In the genomic region with DNA sequence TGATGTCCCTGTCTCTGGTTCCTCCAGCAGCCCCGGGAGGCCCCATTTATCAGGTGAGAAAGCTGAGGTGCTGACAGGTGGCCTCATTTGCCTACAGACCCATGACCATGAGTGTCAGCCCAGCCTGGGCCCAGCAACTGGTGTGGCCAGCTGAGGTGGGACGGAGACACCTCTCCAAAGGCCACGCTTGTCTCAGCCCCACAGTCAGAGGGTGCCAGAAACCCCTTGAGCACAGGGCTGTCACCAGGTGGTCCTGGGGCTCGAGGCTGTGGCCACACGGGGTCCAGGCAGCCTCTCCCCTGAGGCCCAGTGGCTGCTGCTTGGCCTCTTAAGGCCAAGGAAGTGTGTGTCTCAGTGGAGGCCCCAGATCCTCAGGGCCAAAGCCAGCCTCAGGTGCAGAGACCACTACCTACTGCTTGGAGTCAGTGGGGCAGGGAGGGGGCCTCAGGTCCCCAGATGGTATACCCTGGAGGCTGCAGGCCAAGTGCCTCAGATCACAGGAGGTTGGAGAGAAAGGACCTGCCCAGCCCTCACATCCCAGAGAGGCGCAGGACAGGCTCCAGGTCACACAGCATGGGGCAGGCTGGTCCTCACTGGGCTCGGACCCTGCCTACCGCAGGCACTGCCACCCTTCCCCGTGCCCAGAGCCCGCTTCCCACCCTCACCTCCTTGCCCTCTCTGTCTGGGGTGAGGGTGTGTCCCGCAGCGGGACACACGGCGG, we compare ENCODE assay signal across 25 cellular contexts. TPM values are rescaled to one million over a fixed set of nuclear protein-coding genes. Genes with fewer than 3 reads are reported as not detected.
"Had no signal": no experiment of that assay in that cellular context is flagged by ENCODE, and none has a peak within 500 bp of the region (broad histone marks: within the 10 kb centered on the region; RNA-seq: fewer than 3 reads in every experiment).

No MANE protein-coding gene starts in this region.

- H3K36me3 ChIP-seq: SJSA1 had no signal

- H3K27ac Mint-ChIP-seq: activated CD4-positive, alpha-beta T cell treated with anti-CD3 and anti-CD28 coated beads, Interleukin-2, amount 10 ng/mL, durations not matched to agents 24 days and 14 days; activated CD8-positive, alpha-beta T cell treated with anti-CD3 and anti-CD28 coated beads for 36 hours; activated naive CD4-positive, alpha-beta T cell treated with anti-CD3 and anti-CD28 coated beads, Interleukin-2, amount 50 U/mL, for 24 hours; activated T-cell treated with anti-CD3 and anti-CD28 coated beads, Interleukin-2, amount 50 U/mL, for 24 hours; activated T-helper 2 cell treated with anti-CD3 and anti-CD28 coated beads, Interferon-gamma antibody, Interleukin-2, Interleukin-4, amounts not matched to agents 10 μg/mL and 5 μg/mL and 100 μg/mL, durations not matched to agents 14 hours and 24 hours and 36 hours; T-helper 1 cell treated with Interleukin-12 subunit alpha and Interleukin-12 subunit beta and Interleukin-4 antibody, amounts not matched to agents 30 μg/mL and 1 μg/mL, for 36 hours; T-helper 2 cell treated with Interferon-gamma antibody and Interleukin-4, amounts not matched to agents 5 μg/mL and 100 μg/mL, for 36 hours had no signal

- H3K9me3 ChIP-seq: SJSA1, SK-N-SH had no signal

- H3K4me1 ChIP-seq: SJSA1 had no signal

- H3K27me3 Mint-ChIP-seq: activated CD4-positive, alpha-beta T cell treated with anti-CD3 and anti-CD28 coated beads, Interleukin-2, amount 10 ng/mL, durations not matched to agents 24 days and 14 days; activated CD8-positive, alpha-beta T cell treated with anti-CD3 and anti-CD28 coated beads for 36 hours; activated naive CD4-positive, alpha-beta T cell treated with anti-CD3 and anti-CD28 coated beads, Interleukin-2, amount 50 U/mL, for 24 hours had no signal

- H3K4me2 ChIP-seq: SK-N-SH had no signal

- H3K9me3 Mint-ChIP-seq: activated CD4-positive, alpha-beta T cell treated with anti-CD3 and anti-CD28 coated beads, Interleukin-2, amount 10 ng/mL, durations not matched to agents 24 days and 14 days; activated CD8-positive, alpha-beta T cell treated with anti-CD3 and anti-CD28 coated beads for 36 hours; activated naive CD4-positive, alpha-beta T cell treated with anti-CD3 and anti-CD28 coated beads, Interleukin-2, amount 50 U/mL, for 24 hours; activated T-cell treated with anti-CD3 and anti-CD28 coated beads, Interleukin-2, amount 50 U/mL, for 24 hours; activated T-helper 2 cell treated with anti-CD3 and anti-CD28 coated beads, Interferon-gamma antibody, Interleukin-2, Interleukin-4, amounts not matched to agents 10 μg/mL and 5 μg/mL and 100 μg/mL, durations not matched to agents 14 hours and 24 hours and 36 hours; brain; T-helper 1 cell treated with Interleukin-12 subunit alpha and Interleukin-12 subunit beta and Interleukin-4 antibody, amounts not matched to agents 30 μg/mL and 1 μg/mL, for 36 hours; T-helper 2 cell treated with Interferon-gamma antibody and Interleukin-4, amounts not matched to agents 5 μg/mL and 100 μg/mL, for 36 hours had no signal

- H3K4me3 ChIP-seq: SJSA1 had no signal

- H3K27me3 ChIP-seq: SJSA1 had no signal

- H3K9ac ChIP-seq: SK-N-SH had no signal

- H3K4me1 Mint-ChIP-seq: activated CD4-positive, alpha-beta T cell treated with anti-CD3 and anti-CD28 coated beads, Interleukin-2, amount 10 ng/mL, durations not matched to agents 24 days and 14 days; activated naive CD4-positive, alpha-beta T cell treated with anti-CD3 and anti-CD28 coated beads, Interleukin-2, amount 50 U/mL, for 24 hours; brain had no signal

- H3K27ac ChIP-seq: SJSA1 had no signal

- DNase-seq: activated CD4-positive, alpha-beta T cell treated with anti-CD3 and anti-CD28 coated beads, Interleukin-2, amount 10 ng/mL, durations not matched to agents 24 days and 14 days; activated CD4-positive, alpha-beta T cell treated with anti-CD3 and anti-CD28 coated beads, Interleukin-2, amount 50 U/mL, for 4 hours; activated CD8-positive, alpha-beta T cell treated with anti-CD3 and anti-CD28 coated beads for 36 hours; activated gamma-delta T cell; activated naive CD4-positive, alpha-beta T cell treated with Interleukin-2 at 50 U/mL for 16 hours; activated T-cell treated with anti-CD3 and anti-CD28 coated beads, Interleukin-2, amount 50 U/mL, for 24 hours; caudate nucleus; Karpas-422; NCI-H1048; NCI-H1105 treated with DMSO at 0.1 percent for 48 hours; NCI-H1436 treated with DMSO at 0.1 percent for 48 hours; NCI-H1694 treated with DMSO at 0.1 percent for 48 hours; NCI-H2029; NCI-H345; NCI-H524 treated with DMSO at 0.1 percent for 48 hours; SHP77 treated with DMSO at 0.1 percent for 48 hours; SK-N-SH had no signal

- H3K36me3 Mint-ChIP-seq: activated naive CD4-positive, alpha-beta T cell treated with anti-CD3 and anti-CD28 coated beads, Interleukin-2, amount 50 U/mL, for 24 hours; brain had no signal

- H3K4me3 Mint-ChIP-seq: activated CD4-positive, alpha-beta T cell treated with anti-CD3 and anti-CD28 coated beads, Interleukin-2, amount 10 ng/mL, durations not matched to agents 24 days and 14 days; activated CD8-positive, alpha-beta T cell treated with anti-CD3 and anti-CD28 coated beads for 36 hours; activated naive CD4-positive, alpha-beta T cell treated with anti-CD3 and anti-CD28 coated beads, Interleukin-2, amount 50 U/mL, for 24 hours; activated T-cell treated with anti-CD3 and anti-CD28 coated beads, Interleukin-2, amount 50 U/mL, for 24 hours; brain; T-helper 1 cell treated with Interleukin-12 subunit alpha and Interleukin-12 subunit beta and Interleukin-4 antibody, amounts not matched to agents 30 μg/mL and 1 μg/mL, for 36 hours; T-helper 2 cell treated with Interferon-gamma antibody and Interleukin-4, amounts not matched to agents 5 μg/mL and 100 μg/mL, for 36 hours had no signal

- ATAC-seq: activated CD8-positive, alpha-beta T cell treated with anti-CD3 and anti-CD28 coated beads for 36 hours; Panc1 had no signal

RNA-seq across cellular contexts. Expression of gene RAB3IL1, which starts 11.4 kb away (rescaled TPM):
- total RNA-seq: activated CD8-positive, alpha-beta memory T cell treated with anti-CD3 and anti-CD28 coated beads for 36 hours; activated CD8-positive, alpha-beta T cell treated with anti-CD3 and anti-CD28 coated beads for 36 hours; activated T-helper 2 cell treated with anti-CD3 and anti-CD28 coated beads, Interferon-gamma antibody, Interleukin-2, Interleukin-4, amounts not matched to agents 10 μg/mL and 5 μg/mL and 100 μg/mL, durations not matched to agents 14 hours and 24 hours and 36 hours had no signal

RNA-seq across cellular contexts. Expression of gene BEST1, which starts 44.2 kb away (rescaled TPM):
- total RNA-seq: activated CD4-positive, alpha-beta T cell treated with anti-CD3 and anti-CD28 coated beads, Interleukin-2, amount 10 ng/mL, durations not matched to agents 24 days and 14 days; activated CD8-positive, alpha-beta memory T cell treated with anti-CD3 and anti-CD28 coated beads for 36 hours; activated T-helper 2 cell treated with anti-CD3 and anti-CD28 coated beads, Interferon-gamma antibody, Interleukin-2, Interleukin-4, amounts not matched to agents 10 μg/mL and 5 μg/mL and 100 μg/mL, durations not matched to agents 14 hours and 24 hours and 36 hours had no signal
